2 cellular contexts compared by ENCODE assay signal in the genomic region with DNA sequence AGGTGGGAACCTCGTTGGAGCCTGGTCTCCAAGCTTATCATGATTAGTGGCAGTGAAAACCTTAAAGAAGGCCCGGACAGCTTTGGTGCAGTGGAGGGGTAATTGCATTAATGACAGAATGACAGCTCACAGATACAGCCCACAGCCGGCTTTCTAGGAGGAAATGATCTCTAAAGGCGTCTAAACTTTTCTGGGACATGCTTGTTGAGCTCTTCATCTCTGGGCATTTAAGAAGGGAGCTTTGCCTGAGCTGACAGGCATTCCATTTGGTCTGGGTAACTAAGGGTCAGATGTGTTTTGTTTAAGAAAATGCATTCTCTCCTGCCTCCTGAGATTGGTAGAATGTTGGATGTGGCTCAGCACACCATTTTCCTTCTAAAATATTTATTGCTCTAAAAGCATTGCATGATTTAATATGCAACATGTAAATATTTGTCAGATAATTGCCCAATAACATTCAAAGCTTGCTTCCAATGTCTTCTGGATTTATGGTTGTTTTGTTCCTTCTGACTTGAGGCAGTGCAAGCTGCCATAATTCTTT.
TF ChIP-seq lines count a peak whose summit lies in the region.

No MANE protein-coding gene starts in this region.

TF ChIP-seq in IMR-90, 13 proteins besides CTCF, POLR2A, EP300 and RAD21:
- TF ChIP-seq FOS (IDR thresholded peaks at IDR 0.05; ENCODE audit: low read depth, low read length) (no peak), CEBPB (IDR thresholded peaks at IDR 0.05; ENCODE audit: low read depth, low read length) (peak; percentile 47)

TF ChIP-seq in K562, 482 proteins besides CTCF, POLR2A, EP300 and RAD21:
- TF ChIP-seq CEBPG (CRISPR knock-in tag; IDR thresholded peaks at IDR 0.05) (no peak), CEBPG (tag; conservative IDR thresholded peaks at IDR 0.05 in 1 of 2, IDR thresholded peaks at IDR 0.05 in 1 of 2) (peak in 1 of 2 experiments; percentile 22; a peak in 1 of 4 replicates), MEIS2 (IDR thresholded peaks at IDR 0.05; ENCODE audit: partially characterized antibody) (peak; percentile 14), NFE2 (IDR thresholded peaks at IDR 0.05; ENCODE audit: low read depth) (no peak), ZNF140 (CRISPR knock-in tag; IDR thresholded peaks at IDR 0.05) (0 out of 2 replicates have a peak, but pooled peaks have one; percentile 18), ZC3H8 (IDR thresholded peaks at IDR 0.05) (no peak), PTTG1 (tag; IDR thresholded peaks at IDR 0.05; ENCODE audit: low read depth) (no peak), TBP (optimal IDR thresholded peaks at IDR 0.05; ENCODE audit: low read depth, low read length) (no peak)
- TF ChIP-seq, protein P1, sequence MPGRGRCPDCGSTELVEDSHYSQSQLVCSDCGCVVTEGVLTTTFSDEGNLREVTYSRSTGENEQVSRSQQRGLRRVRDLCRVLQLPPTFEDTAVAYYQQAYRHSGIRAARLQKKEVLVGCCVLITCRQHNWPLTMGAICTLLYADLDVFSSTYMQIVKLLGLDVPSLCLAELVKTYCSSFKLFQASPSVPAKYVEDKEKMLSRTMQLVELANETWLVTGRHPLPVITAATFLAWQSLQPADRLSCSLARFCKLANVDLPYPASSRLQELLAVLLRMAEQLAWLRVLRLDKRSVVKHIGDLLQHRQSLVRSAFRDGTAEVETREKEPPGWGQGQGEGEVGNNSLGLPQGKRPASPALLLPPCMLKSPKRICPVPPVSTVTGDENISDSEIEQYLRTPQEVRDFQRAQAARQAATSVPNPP (IDR thresholded peaks at IDR 0.05; ENCODE audit: borderline replicate concordance, insufficient read depth, insufficient read length) = no peak
